Comparison of ENCODE assay signal across 16 cellular contexts in genomic region chr13:31249140-31249539, GRCh38. TPM values are rescaled to one million over a fixed set of nuclear protein-coding genes. Genes with fewer than 3 reads are reported as not detected.
DNase-seq lines count a peak whose midpoint lies in the region; ATAC-seq and TF ChIP-seq lines count a peak whose summit lies in the region.
"Had no signal": no experiment of that assay in that cellular context is flagged by ENCODE, and none has a peak within 500 bp of the region (broad histone marks: within the 10 kb centered on the region; RNA-seq: fewer than 3 reads in every experiment).

No MANE protein-coding gene starts in this region.

- DNase-seq in mesothelial cell of epicardium (ENCODE audit: low spot score in 2 of 2, unreplicated experiment in 2 of 2): no peak
- peak in 1 of 2 donors; percentile 36 for DNase-seq in uterus
- no peak for DNase-seq in MG63
- no peak for DNase-seq in activated T-cell treated with anti-CD3 and anti-CD28 coated beads, Interleukin-2, amount 50 U/mL, for 24 hours
- DNase-seq: C1 segment of cervical spinal cord; Calu3; CD4-positive, alpha-beta memory T cell; COR-L47; DMS53; DMS79 treated with DMSO at 0.1 percent for 48 hours; GF-D8; GM23248; H7; HCEC 1CT had no signal

- intact Hi-C loops in uterus (cut with DNase I; ENCODE audit: low total_unique reads): no loop called here

- TF ChIP-seq CTCF in mesothelial cell of epicardium (IDR thresholded peaks at IDR 0.05; ENCODE audit: unreplicated experiment) (no peak), uterus (IDR thresholded peaks at IDR 0.05) (no peak)

- H3K36me3 Mint-ChIP-seq in mesothelial cell of epicardium: peaks cover 32% of the 10 kb centered on the region
- peaks cover 35% of the 10 kb centered on the region for H3K36me3 Mint-ChIP-seq in activated T-cell treated with anti-CD3 and anti-CD28 coated beads, Interleukin-2, amount 50 U/mL, for 24 hours (ENCODE audit: low read depth)

- no peaks in the 10 kb centered on the region for H3K9me3 ChIP-seq in uterus
- no peaks in the 10 kb centered on the region for H3K9me3 ChIP-seq in MG63

- H3K4me3 Mint-ChIP-seq in mesothelial cell of epicardium: no peak overlapping the region
- no peak overlapping the region for H3K4me3 Mint-ChIP-seq in activated T-cell treated with anti-CD3 and anti-CD28 coated beads, Interleukin-2, amount 50 U/mL, for 24 hours
- H3K4me3 Mint-ChIP-seq: CD4-positive, alpha-beta memory T cell had no signal

- peaks cover 27% of the 10 kb centered on the region for H3K9me3 Mint-ChIP-seq in mesothelial cell of epicardium
- H3K9me3 Mint-ChIP-seq in activated T-cell treated with anti-CD3 and anti-CD28 coated beads, Interleukin-2, amount 50 U/mL, for 24 hours: peaks cover 7% of the 10 kb centered on the region

- peaks cover 0 to 4% of the 10 kb centered on the region in 2 donors for H3K4me1 ChIP-seq in uterus

- TF ChIP-seq POLR2A in uterus (IDR thresholded peaks at IDR 0.05): no peak

- H3K4me3 ChIP-seq in uterus (no peak overlapping the region), MG63 (no peak overlapping the region)
- H3K4me3 ChIP-seq: GM23248 had no signal

- peak overlapping the region; percentile 93 for H3K27ac Mint-ChIP-seq in mesothelial cell of epicardium
- no peak overlapping the region for H3K27ac Mint-ChIP-seq in activated T-cell treated with anti-CD3 and anti-CD28 coated beads, Interleukin-2, amount 50 U/mL, for 24 hours

- H3K27me3 ChIP-seq in uterus (no peaks in the 10 kb centered on the region), MG63 (no peaks in the 10 kb centered on the region)

- H3K27ac ChIP-seq in uterus: peak overlapping the region; percentile 39 to 67
- H3K27ac ChIP-seq: GM23248 had no signal

- no peaks in the 10 kb centered on the region for H3K27me3 Mint-ChIP-seq in mesothelial cell of epicardium (ENCODE audit: low read depth)
- no peaks in the 10 kb centered on the region for H3K27me3 Mint-ChIP-seq in activated T-cell treated with anti-CD3 and anti-CD28 coated beads, Interleukin-2, amount 50 U/mL, for 24 hours
- H3K27me3 Mint-ChIP-seq: CD4-positive, alpha-beta memory T cell had no signal

- H3K4me1 Mint-ChIP-seq in mesothelial cell of epicardium: peaks cover 48% of the 10 kb centered on the region
- H3K4me1 Mint-ChIP-seq in activated T-cell treated with anti-CD3 and anti-CD28 coated beads, Interleukin-2, amount 50 U/mL, for 24 hours (ENCODE audit: low read depth): no peaks in the 10 kb centered on the region

- H3K36me3 ChIP-seq in uterus: no peaks in the 10 kb centered on the region
- H3K36me3 ChIP-seq in MG63: no peaks in the 10 kb centered on the region; the same call in 1 of the 2 replicates

- ATAC-seq in SK-N-SH treated with all-trans-retinoic acid at 6 μM for 48 hours: peak; percentile 88
- ATAC-seq in GM18873 (IDR thresholded peaks at IDR 0.05; ENCODE audit: low FRiP score, unreplicated experiment): no peak

TF ChIP-seq in SK-N-SH treated with all-trans-retinoic acid at 6 μM for 48 hours, 23 proteins besides CTCF, POLR2A, EP300 and RAD21 (continues in another document):
- TF ChIP-seq TSHZ2 (CRISPR knock-in tag; IDR thresholded peaks at IDR 0.05) (no peak), ISL1 (CRISPR knock-in tag; IDR thresholded peaks at IDR 0.05) (peak; percentile 92), PATZ1 (CRISPR knock-in tag; IDR thresholded peaks at IDR 0.05; ENCODE audit: borderline replicate concordance) (peak; percentile 51; the same call in 1 of the 2 replicates), POU6F1 (CRISPR knock-in tag; IDR thresholded peaks at IDR 0.05; ENCODE audit: borderline replicate concordance, low read depth) (peak; percentile 43; the same call in 1 of the 2 replicates), ZC3H10 (CRISPR knock-in tag; IDR thresholded peaks at IDR 0.05) (peak; percentile 76), ZFP30 (CRISPR knock-in tag; IDR thresholded peaks at IDR 0.05) (no peak), ARNTL (CRISPR knock-in tag; IDR thresholded peaks at IDR 0.05; ENCODE audit: borderline replicate concordance, low read depth) (no peak), OSR1 (CRISPR knock-in tag; IDR thresholded peaks at IDR 0.05) (no peak), TCF4 (CRISPR knock-in tag; IDR thresholded peaks at IDR 0.05; ENCODE audit: borderline replicate concordance) (peak; percentile 48; the same call in 1 of the 2 replicates), GLIS3 (CRISPR knock-in tag; IDR thresholded peaks at IDR 0.05) (no peak), BACH2 (CRISPR knock-in tag; IDR thresholded peaks at IDR 0.05; ENCODE audit: borderline replicate concordance) (no peak), ZFP3 (CRISPR knock-in tag; IDR thresholded peaks at IDR 0.05) (no peak), CSRNP3 (CRISPR knock-in tag; IDR thresholded peaks at IDR 0.05) (peak; percentile 52; the same call in 1 of the 2 replicates), PPARA (CRISPR knock-in tag; IDR thresholded peaks at IDR 0.05; ENCODE audit: borderline replicate concordance) (no peak), ZNF8 (CRISPR knock-in tag; IDR thresholded peaks at IDR 0.05) (no peak), CSDC2 (CRISPR knock-in tag; IDR thresholded peaks at IDR 0.05) (no peak)

RNA-seq across cellular contexts. Expression of gene B3GLCT, which starts 49.4 kb away (rescaled TPM):
- total RNA-seq in mesothelial cell of epicardium (26.0 to 28.8 TPM (median 27.2 TPM) in 3 replicates), uterus (10 to 100 TPM; 20.0 to 83.1 (median 31.7) TPM)
- total RNA-seq in MG63 (2014; rRNA removed; shearing (Covaris generic); ENCODE audit: low replicate concordance): 12.5 and 23.3 TPM in 2 replicates
